1 cellular context compared by ENCODE assay signal in genomic region chr19:7942981-7943443, GRCh38.
TF ChIP-seq lines count a peak whose summit lies in the region.

No MANE protein-coding gene starts in this region.

TF ChIP-seq in GM23338, 12 proteins besides CTCF, POLR2A, EP300 and RAD21:
- TF ChIP-seq, protein P1, sequence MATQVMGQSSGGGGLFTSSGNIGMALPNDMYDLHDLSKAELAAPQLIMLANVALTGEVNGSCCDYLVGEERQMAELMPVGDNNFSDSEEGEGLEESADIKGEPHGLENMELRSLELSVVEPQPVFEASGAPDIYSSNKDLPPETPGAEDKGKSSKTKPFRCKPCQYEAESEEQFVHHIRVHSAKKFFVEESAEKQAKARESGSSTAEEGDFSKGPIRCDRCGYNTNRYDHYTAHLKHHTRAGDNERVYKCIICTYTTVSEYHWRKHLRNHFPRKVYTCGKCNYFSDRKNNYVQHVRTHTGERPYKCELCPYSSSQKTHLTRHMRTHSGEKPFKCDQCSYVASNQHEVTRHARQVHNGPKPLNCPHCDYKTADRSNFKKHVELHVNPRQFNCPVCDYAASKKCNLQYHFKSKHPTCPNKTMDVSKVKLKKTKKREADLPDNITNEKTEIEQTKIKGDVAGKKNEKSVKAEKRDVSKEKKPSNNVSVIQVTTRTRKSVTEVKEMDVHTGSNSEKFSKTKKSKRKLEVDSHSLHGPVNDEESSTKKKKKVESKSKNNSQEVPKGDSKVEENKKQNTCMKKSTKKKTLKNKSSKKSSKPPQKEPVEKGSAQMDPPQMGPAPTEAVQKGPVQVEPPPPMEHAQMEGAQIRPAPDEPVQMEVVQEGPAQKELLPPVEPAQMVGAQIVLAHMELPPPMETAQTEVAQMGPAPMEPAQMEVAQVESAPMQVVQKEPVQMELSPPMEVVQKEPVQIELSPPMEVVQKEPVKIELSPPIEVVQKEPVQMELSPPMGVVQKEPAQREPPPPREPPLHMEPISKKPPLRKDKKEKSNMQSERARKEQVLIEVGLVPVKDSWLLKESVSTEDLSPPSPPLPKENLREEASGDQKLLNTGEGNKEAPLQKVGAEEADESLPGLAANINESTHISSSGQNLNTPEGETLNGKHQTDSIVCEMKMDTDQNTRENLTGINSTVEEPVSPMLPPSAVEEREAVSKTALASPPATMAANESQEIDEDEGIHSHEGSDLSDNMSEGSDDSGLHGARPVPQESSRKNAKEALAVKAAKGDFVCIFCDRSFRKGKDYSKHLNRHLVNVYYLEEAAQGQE (IDR thresholded peaks at IDR 0.05; ENCODE audit: unreplicated experiment): no peak
- TF ChIP-seq ZNF114 (CRISPR knock-in tag; IDR thresholded peaks at IDR 0.05): no peak
- no peak for TF ChIP-seq EZH2phosphoT487 (IDR thresholded peaks at IDR 0.05; ENCODE audit: unreplicated experiment)
- no peak for TF ChIP-seq CREB1 (CRISPR knock-in tag; IDR thresholded peaks at IDR 0.05; ENCODE audit: low read depth)
- TF ChIP-seq NANOG (IDR thresholded peaks at IDR 0.05; ENCODE audit: borderline replicate concordance): no peak
- TF ChIP-seq, protein P2, sequence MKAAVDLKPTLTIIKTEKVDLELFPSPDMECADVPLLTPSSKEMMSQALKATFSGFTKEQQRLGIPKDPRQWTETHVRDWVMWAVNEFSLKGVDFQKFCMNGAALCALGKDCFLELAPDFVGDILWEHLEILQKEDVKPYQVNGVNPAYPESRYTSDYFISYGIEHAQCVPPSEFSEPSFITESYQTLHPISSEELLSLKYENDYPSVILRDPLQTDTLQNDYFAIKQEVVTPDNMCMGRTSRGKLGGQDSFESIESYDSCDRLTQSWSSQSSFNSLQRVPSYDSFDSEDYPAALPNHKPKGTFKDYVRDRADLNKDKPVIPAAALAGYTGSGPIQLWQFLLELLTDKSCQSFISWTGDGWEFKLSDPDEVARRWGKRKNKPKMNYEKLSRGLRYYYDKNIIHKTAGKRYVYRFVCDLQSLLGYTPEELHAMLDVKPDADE (IDR thresholded peaks at IDR 0.05): no peak
- TF ChIP-seq STAT1 (IDR thresholded peaks at IDR 0.05; ENCODE audit: unreplicated experiment): no peak
- TF ChIP-seq JUNB (IDR thresholded peaks at IDR 0.05; ENCODE audit: unreplicated experiment): no peak
- no peak for TF ChIP-seq ZNF331 (CRISPR knock-in tag; IDR thresholded peaks at IDR 0.05; ENCODE audit: low read depth)
- TF ChIP-seq, protein P3, sequence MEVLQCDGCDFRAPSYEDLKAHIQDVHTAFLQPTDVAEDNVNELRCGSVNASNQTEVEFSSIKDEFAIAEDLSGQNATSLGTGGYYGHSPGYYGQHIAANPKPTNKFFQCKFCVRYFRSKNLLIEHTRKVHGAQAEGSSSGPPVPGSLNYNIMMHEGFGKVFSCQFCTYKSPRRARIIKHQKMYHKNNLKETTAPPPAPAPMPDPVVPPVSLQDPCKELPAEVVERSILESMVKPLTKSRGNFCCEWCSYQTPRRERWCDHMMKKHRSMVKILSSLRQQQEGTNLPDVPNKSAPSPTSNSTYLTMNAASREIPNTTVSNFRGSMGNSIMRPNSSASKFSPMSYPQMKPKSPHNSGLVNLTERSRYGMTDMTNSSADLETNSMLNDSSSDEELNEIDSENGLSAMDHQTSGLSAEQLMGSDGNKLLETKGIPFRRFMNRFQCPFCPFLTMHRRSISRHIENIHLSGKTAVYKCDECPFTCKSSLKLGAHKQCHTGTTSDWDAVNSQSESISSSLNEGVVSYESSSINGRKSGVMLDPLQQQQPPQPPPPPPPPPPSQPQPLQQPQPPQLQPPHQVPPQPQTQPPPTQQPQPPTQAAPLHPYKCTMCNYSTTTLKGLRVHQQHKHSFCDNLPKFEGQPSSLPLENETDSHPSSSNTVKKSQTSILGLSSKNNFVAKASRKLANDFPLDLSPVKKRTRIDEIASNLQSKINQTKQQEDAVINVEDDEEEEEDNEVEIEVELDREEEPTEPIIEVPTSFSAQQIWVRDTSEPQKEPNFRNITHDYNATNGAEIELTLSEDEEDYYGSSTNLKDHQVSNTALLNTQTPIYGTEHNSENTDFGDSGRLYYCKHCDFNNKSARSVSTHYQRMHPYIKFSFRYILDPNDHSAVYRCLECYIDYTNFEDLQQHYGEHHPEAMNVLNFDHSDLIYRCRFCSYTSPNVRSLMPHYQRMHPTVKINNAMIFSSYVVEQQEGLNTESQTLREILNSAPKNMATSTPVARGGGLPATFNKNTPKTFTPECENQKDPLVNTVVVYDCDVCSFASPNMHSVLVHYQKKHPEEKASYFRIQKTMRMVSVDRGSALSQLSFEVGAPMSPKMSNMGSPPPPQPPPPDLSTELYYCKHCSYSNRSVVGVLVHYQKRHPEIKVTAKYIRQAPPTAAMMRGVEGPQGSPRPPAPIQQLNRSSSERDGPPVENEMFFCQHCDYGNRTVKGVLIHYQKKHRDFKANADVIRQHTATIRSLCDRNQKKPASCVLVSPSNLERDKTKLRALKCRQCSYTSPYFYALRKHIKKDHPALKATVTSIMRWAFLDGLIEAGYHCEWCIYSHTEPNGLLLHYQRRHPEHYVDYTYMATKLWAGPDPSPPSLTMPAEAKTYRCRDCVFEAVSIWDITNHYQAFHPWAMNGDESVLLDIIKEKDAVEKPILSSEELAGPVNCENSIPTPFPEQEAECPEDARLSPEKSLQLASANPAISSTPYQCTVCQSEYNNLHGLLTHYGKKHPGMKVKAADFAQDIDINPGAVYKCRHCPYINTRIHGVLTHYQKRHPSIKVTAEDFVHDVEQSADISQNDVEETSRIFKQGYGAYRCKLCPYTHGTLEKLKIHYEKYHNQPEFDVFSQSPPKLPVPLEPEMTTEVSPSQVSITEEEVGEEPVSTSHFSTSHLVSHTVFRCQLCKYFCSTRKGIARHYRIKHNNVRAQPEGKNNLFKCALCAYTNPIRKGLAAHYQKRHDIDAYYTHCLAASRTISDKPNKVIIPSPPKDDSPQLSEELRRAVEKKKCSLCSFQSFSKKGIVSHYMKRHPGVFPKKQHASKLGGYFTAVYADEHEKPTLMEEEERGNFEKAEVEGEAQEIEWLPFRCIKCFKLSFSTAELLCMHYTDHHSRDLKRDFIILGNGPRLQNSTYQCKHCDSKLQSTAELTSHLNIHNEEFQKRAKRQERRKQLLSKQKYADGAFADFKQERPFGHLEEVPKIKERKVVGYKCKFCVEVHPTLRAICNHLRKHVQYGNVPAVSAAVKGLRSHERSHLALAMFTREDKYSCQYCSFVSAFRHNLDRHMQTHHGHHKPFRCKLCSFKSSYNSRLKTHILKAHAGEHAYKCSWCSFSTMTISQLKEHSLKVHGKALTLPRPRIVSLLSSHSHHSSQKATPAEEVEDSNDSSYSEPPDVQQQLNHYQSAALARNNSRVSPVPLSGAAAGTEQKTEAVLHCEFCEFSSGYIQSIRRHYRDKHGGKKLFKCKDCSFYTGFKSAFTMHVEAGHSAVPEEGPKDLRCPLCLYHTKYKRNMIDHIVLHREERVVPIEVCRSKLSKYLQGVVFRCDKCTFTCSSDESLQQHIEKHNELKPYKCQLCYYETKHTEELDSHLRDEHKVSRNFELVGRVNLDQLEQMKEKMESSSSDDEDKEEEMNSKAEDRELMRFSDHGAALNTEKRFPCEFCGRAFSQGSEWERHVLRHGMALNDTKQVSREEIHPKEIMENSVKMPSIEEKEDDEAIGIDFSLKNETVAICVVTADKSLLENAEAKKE (CRISPR knock-in tag; IDR thresholded peaks at IDR 0.05): no peak
- TF ChIP-seq EZH2 (IDR thresholded peaks at IDR 0.05; ENCODE audit: low read depth, unreplicated experiment): no peak
- TF ChIP-seq POLR2AphosphoS5 (IDR thresholded peaks at IDR 0.05; ENCODE audit: low read depth): no peak
